In genomic region chr10:80196270-80196949, GRCh38 we compare ENCODE assay signal across 8 cellular contexts. TPM values are rescaled to one million over a fixed set of nuclear protein-coding genes. Genes with fewer than 3 reads are reported as not detected.
DNase-seq lines count a peak whose midpoint lies in the region; ATAC-seq, FAIRE-seq and TF ChIP-seq lines count a peak whose summit lies in the region.

No MANE protein-coding gene starts in this region.

- H3K4me3 ChIP-seq in endocrine pancreas (ENCODE audit: control insufficient read depth, insufficient read depth, low read length) (no peak overlapping the region), A673 (ENCODE audit: low read depth, low read length, poor library complexity, severe bottlenecking) (no peak overlapping the region)

- peak; percentile 85 for ATAC-seq in GM21447 (IDR thresholded peaks at IDR 0.05; ENCODE audit: unreplicated experiment)

- peaks cover 8% of the 10 kb centered on the region for H3K9me3 Mint-ChIP-seq in activated CD4-positive, alpha-beta memory T cell treated with anti-CD3 and anti-CD28 coated beads, Interleukin-2, amount 10 ng/mL, durations not matched to agents 7 days and 5 days

- CTCF ChIA-PET in activated CD4-positive, alpha-beta memory T cell treated with anti-CD3 and anti-CD28 coated beads, Interleukin-2, amount 10 ng/mL, durations not matched to agents 7 days and 5 days (lab: Charles Lee), result interaction anchor here (0.9 to 1.8 kb wide), 2 partner anchors 9 to 56 kb away, joined by 4 to 11 read pairs; no protein-coding TSS in a partner anchor
- CTCF ChIA-PET in A673 (lab: Charles Lee), result no interaction called here

- TF ChIP-seq CTCF in A673 (conservative IDR thresholded peaks at IDR 0.05; ENCODE audit: low read depth, low read length) (no peak), D721Med (IDR thresholded peaks at IDR 0.05; ENCODE audit: insufficient read depth, missing control alignments) (no peak)

- no peaks in the 10 kb centered on the region for H3K9me3 ChIP-seq in endocrine pancreas (ENCODE audit: control insufficient read depth, low read length)
- peaks cover 9% of the 10 kb centered on the region for H3K9me3 ChIP-seq in A673 (ENCODE audit: low read depth, low read length, poor library complexity, severe bottlenecking)

- H3K27me3 ChIP-seq in endocrine pancreas (ENCODE audit: control insufficient read depth, insufficient read depth, low read length) (no peaks in the 10 kb centered on the region), A673 (replicated peaks; ENCODE audit: insufficient read depth, low read depth, low read length, poor library complexity) (no peaks in the 10 kb centered on the region)

- intact Hi-C loops in A673 (cut with micrococcal nuclease; ENCODE audit: unreplicated experiment), result no loop called here

- no peaks in the 10 kb centered on the region for H3K27me3 Mint-ChIP-seq in activated CD4-positive, alpha-beta memory T cell treated with anti-CD3 and anti-CD28 coated beads, Interleukin-2, amount 10 ng/mL, durations not matched to agents 7 days and 5 days

- peak overlapping the region; percentile 75 for H3K9ac ChIP-seq in endocrine pancreas (ENCODE audit: control insufficient read depth, insufficient read depth, low read length)

- peaks cover 3% of the 10 kb centered on the region for H3K4me1 ChIP-seq in endocrine pancreas (ENCODE audit: control insufficient read depth, insufficient read depth, low read length)
- no peaks in the 10 kb centered on the region for H3K4me1 ChIP-seq in A673 (ENCODE audit: insufficient read depth, low read length, poor library complexity, severe bottlenecking)

- no peaks in the 10 kb centered on the region for H3K36me3 ChIP-seq in endocrine pancreas (ENCODE audit: control insufficient read depth, insufficient read depth, low read length)
- no peaks in the 10 kb centered on the region for H3K36me3 ChIP-seq in A673 (ENCODE audit: insufficient read depth, low read length, poor library complexity, severe bottlenecking)

- BruUV-seq in A673 (replicated peaks; lab: Mats Ljungman, UMichigan), result no TSS peak

- H3K27ac ChIP-seq in A673 (ENCODE audit: low read depth, low read length, poor library complexity, severe bottlenecking), result no peak overlapping the region

- POLR2A ChIA-PET in activated CD4-positive, alpha-beta memory T cell treated with anti-CD3 and anti-CD28 coated beads, Interleukin-2, amount 10 ng/mL, durations not matched to agents 7 days and 5 days (lab: Charles Lee), result interaction anchor here (1.0 to 6.4 kb wide), 3 partner anchors 7 to 12 kb away, joined by 3 to 32 read pairs (median 31); partner anchors contain the start of gene ANXA11
- POLR2A ChIA-PET in A673 (lab: Charles Lee; ENCODE audit: low non-redundant PET), result no interaction called here

- peak overlapping the region; percentile 21 for H3K4me3 Mint-ChIP-seq in activated CD4-positive, alpha-beta memory T cell treated with anti-CD3 and anti-CD28 coated beads, Interleukin-2, amount 10 ng/mL, durations not matched to agents 7 days and 5 days

- H3K4me1 Mint-ChIP-seq in activated CD4-positive, alpha-beta memory T cell treated with anti-CD3 and anti-CD28 coated beads, Interleukin-2, amount 10 ng/mL, durations not matched to agents 7 days and 5 days, result peaks cover 70% of the 10 kb centered on the region

- peak overlapping the region; percentile 85 for H3K27ac Mint-ChIP-seq in activated CD4-positive, alpha-beta memory T cell treated with anti-CD3 and anti-CD28 coated beads, Interleukin-2, amount 10 ng/mL, durations not matched to agents 7 days and 5 days

- H3K36me3 Mint-ChIP-seq in activated CD4-positive, alpha-beta memory T cell treated with anti-CD3 and anti-CD28 coated beads, Interleukin-2, amount 10 ng/mL, durations not matched to agents 7 days and 5 days (ENCODE audit: low read depth), result peaks cover 57% of the 10 kb centered on the region

- peak; percentile 85 for DNase-seq in COLO668 (lab: John Stamatoyannopoulos, UW; ENCODE audit: unreplicated experiment)
- peak; percentile 68 for DNase-seq in HuH-7 (ENCODE audit: low spot score)
- DNase-seq in activated CD4-positive, alpha-beta memory T cell treated with anti-CD3 and anti-CD28 coated beads, Interleukin-2, amount 10 ng/mL, durations not matched to agents 7 days and 5 days, result peak; percentile 80
- peak; percentile 98 for DNase-seq in renal cortical epithelial cell (ENCODE audit: low read depth)
- DNase-seq in A673 (ENCODE audit: low spot score), result no peak
- DNase-seq in D721Med (ENCODE audit: insufficient read length, low spot score), result no peak

- no peak for FAIRE-seq in D721Med (lab: Jason Lieb, UNC)

RNA-seq across cellular contexts. Expression of gene ANXA11, which starts 8.9 kb away (rescaled TPM):
- 100 to 1,000 TPM; 271 to 273 TPM for total RNA-seq in activated CD4-positive, alpha-beta memory T cell treated with anti-CD3 and anti-CD28 coated beads, Interleukin-2, amount 10 ng/mL, durations not matched to agents 7 days and 5 days
- total RNA-seq in renal cortical epithelial cell (70.8 and 102 TPM in 2 replicates), A673 (2021) (118 and 119 TPM in 2 replicates)

Comparison
In these comparisons a context has a peak if more than half of its experiments do, and no peak if none do; other contexts are left out.
1. DNase-seq: peak in COLO668 (single experiment), HuH-7 (single experiment), activated CD4-positive, alpha-beta memory T cell treated with anti-CD3 and anti-CD28 coated beads, Interleukin-2, amount 10 ng/mL, durations not matched to agents 7 days and 5 days (single experiment) and renal cortical epithelial cell (single experiment); none in A673 (single experiment) and D721Med (single experiment).